18 cellular contexts compared by ENCODE assay signal in genomic region chr22:47622541-47622940, GRCh38.
"Had no signal": no experiment of that assay in that cellular context is flagged by ENCODE, and none has a peak within 500 bp of the region (broad histone marks: within the 10 kb centered on the region; RNA-seq: fewer than 3 reads in every experiment).

No MANE protein-coding gene starts in this region.

- H3K4me3 ChIP-seq: esophagus squamous epithelium, gastroesophageal sphincter, left ventricle myocardium inferior, mucosa of descending colon, smooth muscle cell, thoracic aorta, uterus had no signal

- H3K36me3 Mint-ChIP-seq: immature natural killer cell; naive thymus-derived CD8-positive, alpha-beta T cell; stimulated activated memory B cell treated with anti-CD40 and anti-IgM and Interleukin-4, amounts not matched to agents 10 μg/mL and 1 μg/mL and 100 μg/mL, for 72 hours had no signal

- H3K4me1 Mint-ChIP-seq: immature natural killer cell; naive thymus-derived CD8-positive, alpha-beta T cell; stimulated activated memory B cell treated with anti-CD40 and anti-IgM and Interleukin-4, amounts not matched to agents 10 μg/mL and 1 μg/mL and 100 μg/mL, for 72 hours; stimulated activated naive CD8-positive, alpha-beta T cell treated with anti-CD3 and anti-CD28 coated beads, Interleukin-15, amount 100 ng/mL, for 72 hours had no signal

- H3K4me3 Mint-ChIP-seq: effector memory CD8-positive, alpha-beta T cell; immature natural killer cell; naive thymus-derived CD8-positive, alpha-beta T cell; stimulated activated memory B cell treated with anti-CD40 and anti-IgM and Interleukin-4, amounts not matched to agents 10 μg/mL and 1 μg/mL and 100 μg/mL, for 72 hours; stimulated activated naive CD8-positive, alpha-beta T cell treated with anti-CD3 and anti-CD28 coated beads, Interleukin-15, amount 100 ng/mL, for 72 hours had no signal

- H3K27me3 ChIP-seq: uterus had no signal

- DNase-seq: effector memory CD8-positive, alpha-beta T cell; esophagus squamous epithelium; foreskin fibroblast; immature natural killer cell; left ventricle myocardium inferior; mucosa of descending colon; naive thymus-derived CD8-positive, alpha-beta T cell; stimulated activated CD4-positive, alpha-beta T cell treated with anti-CD3 and anti-CD28 coated beads, Interleukin-4, amount 100 ng/mL, for 24 hours; stimulated activated naive CD8-positive, alpha-beta T cell treated with anti-CD3 and anti-CD28 coated beads, Interleukin-15, amount 100 ng/mL, for 72 hours; substantia nigra; trophoblast cell; uterus had no signal

- H3K9me3 ChIP-seq: esophagus squamous epithelium, gastroesophageal sphincter, left ventricle myocardium inferior, mucosa of descending colon, neutrophil, thoracic aorta, uterus had no signal

- H3K4me1 ChIP-seq: left ventricle myocardium inferior, uterus had no signal

- H3K36me3 ChIP-seq: esophagus squamous epithelium, gastroesophageal sphincter, left ventricle myocardium inferior, neutrophil, thoracic aorta, uterus had no signal

- H3K4me2 ChIP-seq: smooth muscle cell had no signal

- ATAC-seq: effector memory CD8-positive, alpha-beta T cell; gastroesophageal sphincter; mucosa of descending colon; naive thymus-derived CD8-positive, alpha-beta T cell; stimulated activated memory B cell treated with anti-CD40 and anti-IgM and Interleukin-4, amounts not matched to agents 10 μg/mL and 1 μg/mL and 100 μg/mL, for 72 hours; stimulated activated naive CD8-positive, alpha-beta T cell treated with anti-CD3 and anti-CD28 coated beads, Interleukin-15, amount 100 ng/mL, for 72 hours had no signal

- H3K9me3 Mint-ChIP-seq: effector memory CD8-positive, alpha-beta T cell; immature natural killer cell; stimulated activated memory B cell treated with anti-CD40 and anti-IgM and Interleukin-4, amounts not matched to agents 10 μg/mL and 1 μg/mL and 100 μg/mL, for 72 hours; stimulated activated naive CD8-positive, alpha-beta T cell treated with anti-CD3 and anti-CD28 coated beads, Interleukin-15, amount 100 ng/mL, for 72 hours had no signal

- H3K27ac Mint-ChIP-seq: effector memory CD8-positive, alpha-beta T cell; immature natural killer cell; stimulated activated memory B cell treated with anti-CD40 and anti-IgM and Interleukin-4, amounts not matched to agents 10 μg/mL and 1 μg/mL and 100 μg/mL, for 72 hours had no signal

- H3K27ac ChIP-seq: epithelial cell of prostate, esophagus squamous epithelium, gastroesophageal sphincter, left ventricle myocardium inferior, neutrophil, thoracic aorta, uterus had no signal
